17 cellular contexts compared by ENCODE assay signal in genomic region chr4:9735515-9735914, GRCh38. TPM values are rescaled to one million over a fixed set of nuclear protein-coding genes. Genes with fewer than 3 reads are reported as not detected.
A peak's percentile ranks its signal among the peaks of the same experiment; 100 is the strongest.
DNase-seq lines count a peak whose midpoint lies in the region; ATAC-seq and TF ChIP-seq lines count a peak whose summit lies in the region.
"Had no signal": no experiment of that assay in that cellular context is flagged by ENCODE, and none has a peak within 500 bp of the region (broad histone marks: within the 10 kb centered on the region; RNA-seq: fewer than 3 reads in every experiment).

No MANE protein-coding gene starts in this region.

- no peaks in the 10 kb centered on the region for H3K9me3 ChIP-seq in HCT116 (ENCODE audit: control insufficient read depth in 1 of 2, insufficient read depth in 1 of 2, low read depth in 1 of 2, low read length in 2 of 2)
- H3K9me3 ChIP-seq: Caco-2 had no signal

- H3K27me3 Mint-ChIP-seq in GM23338 (ENCODE audit: insufficient read depth, low read depth, poor library complexity), result peaks cover 3% of the 10 kb centered on the region
- H3K27me3 Mint-ChIP-seq in activated CD8-positive, alpha-beta memory T cell treated with anti-CD3 and anti-CD28 coated beads, Interleukin-2, amount 10 ng/mL, durations not matched to agents 7 days and 5 days, result peaks cover 7% of the 10 kb centered on the region
- H3K27me3 Mint-ChIP-seq in effector memory CD8-positive, alpha-beta T cell, result peaks cover 28 to 29% of the 10 kb centered on the region in 2 donors

- no peak for TF ChIP-seq RAD21 in HCT116 (IDR thresholded peaks at IDR 0.05; ENCODE audit: low read depth)

- POLR2A ChIA-PET in HCT116 (lab: Charles Lee), result no interaction called here

- no peaks in the 10 kb centered on the region for H3K36me3 ChIP-seq in GM23338 (ENCODE audit: insufficient read depth)
- H3K36me3 ChIP-seq in HCT116 (ENCODE audit: control insufficient read depth in 1 of 2, insufficient read depth in 2 of 2, low read length in 2 of 2), result no peaks in the 10 kb centered on the region

- intact Hi-C loops in HCT116 (cut with micrococcal nuclease), result no loop called here

- no peak overlapping the region for H3K27ac Mint-ChIP-seq in GM23338
- H3K27ac Mint-ChIP-seq in activated CD8-positive, alpha-beta memory T cell treated with anti-CD3 and anti-CD28 coated beads, Interleukin-2, amount 10 ng/mL, durations not matched to agents 7 days and 5 days, result no peak overlapping the region
- no peak overlapping the region for H3K27ac Mint-ChIP-seq in effector memory CD8-positive, alpha-beta T cell
- H3K27ac Mint-ChIP-seq: CD14-positive monocyte; CD8-positive, alpha-beta T cell had no signal

- H3K27ac ChIP-seq in GM23338 (ENCODE audit: low read depth) (no peak overlapping the region), HCT116 (ENCODE audit: low read depth, low read length) (no peak overlapping the region)
- H3K27ac ChIP-seq: HL-60 had no signal

- H3K4me3 ChIP-seq in GM23338, result no peak overlapping the region
- H3K4me3 ChIP-seq in HCT116 (replicated peaks in 1 of 2; ENCODE audit: low read depth in 1 of 2, low read length in 2 of 2), result no peak overlapping the region
- H3K4me3 ChIP-seq: K562 had no signal

- no peaks in the 10 kb centered on the region; the same call in 1 of the 3 replicates for H3K36me3 Mint-ChIP-seq in GM23338 (ENCODE audit: low read depth)
- H3K36me3 Mint-ChIP-seq in activated CD8-positive, alpha-beta memory T cell treated with anti-CD3 and anti-CD28 coated beads, Interleukin-2, amount 10 ng/mL, durations not matched to agents 7 days and 5 days, result no peaks in the 10 kb centered on the region
- H3K36me3 Mint-ChIP-seq in effector memory CD8-positive, alpha-beta T cell (ENCODE audit: insufficient read depth), result no peaks in the 10 kb centered on the region
- H3K36me3 Mint-ChIP-seq: CD14-positive monocyte; CD8-positive, alpha-beta T cell had no signal

- peak; percentile 69 for DNase-seq in GM23338 (ENCODE audit: low spot score)
- DNase-seq in HCT116 (ENCODE audit: low read depth, low spot score), result no peak
- peak; percentile 25 for DNase-seq in iPS DF 19.7 (ENCODE audit: low read depth, low spot score)
- DNase-seq in mesenteric fat pad (ENCODE audit: low spot score), result peak; percentile 28
- DNase-seq in NCI-H1105 (lab: John Stamatoyannopoulos, UW), result no peak
- no peak for DNase-seq in activated CD8-positive, alpha-beta memory T cell treated with anti-CD3 and anti-CD28 coated beads, Interleukin-2, amount 10 ng/mL, durations not matched to agents 7 days and 5 days
- DNase-seq in effector memory CD8-positive, alpha-beta T cell, result no peak
- DNase-seq: Caco-2; CD8-positive, alpha-beta T cell; DND-41; GOT3; HCEC 1CT had no signal

- H3F3A ChIP-seq in GM23338 (replicated peaks; ENCODE audit: low read depth), result no peaks in the 10 kb centered on the region

- H3K4me1 ChIP-seq in GM23338 (ENCODE audit: insufficient read depth), result no peaks in the 10 kb centered on the region
- no peaks in the 10 kb centered on the region for H3K4me1 ChIP-seq in HCT116 (ENCODE audit: control insufficient read depth in 1 of 2, insufficient read depth in 2 of 2, low read length in 2 of 2)

- no peak overlapping the region for H2AFZ ChIP-seq in GM23338
- no peak overlapping the region for H2AFZ ChIP-seq in HCT116 (ENCODE audit: low read depth, low read length, poor library complexity, severe bottlenecking)

- no TSS peak for BruUV-seq in HCT116 (replicated peaks; lab: Mats Ljungman, UMichigan)

- H3K79me2 ChIP-seq in GM23338 (replicated peaks; ENCODE audit: insufficient read depth) (no peaks in the 10 kb centered on the region), HCT116 (ENCODE audit: insufficient read depth, low read length) (no peaks in the 10 kb centered on the region)

- peaks cover 10% of the 10 kb centered on the region; the same call in 2 of the 3 replicates for H3K4me1 Mint-ChIP-seq in GM23338
- no peaks in the 10 kb centered on the region for H3K4me1 Mint-ChIP-seq in activated CD8-positive, alpha-beta memory T cell treated with anti-CD3 and anti-CD28 coated beads, Interleukin-2, amount 10 ng/mL, durations not matched to agents 7 days and 5 days
- H3K4me1 Mint-ChIP-seq in effector memory CD8-positive, alpha-beta T cell (ENCODE audit: low read depth in 2 of 2), result peaks cover 0 to 3% of the 10 kb centered on the region in 2 donors

- no peak overlapping the region for H3K4me3 Mint-ChIP-seq in GM23338
- no peak overlapping the region for H3K4me3 Mint-ChIP-seq in activated CD8-positive, alpha-beta memory T cell treated with anti-CD3 and anti-CD28 coated beads, Interleukin-2, amount 10 ng/mL, durations not matched to agents 7 days and 5 days
- no peak overlapping the region for H3K4me3 Mint-ChIP-seq in effector memory CD8-positive, alpha-beta T cell
- H3K4me3 Mint-ChIP-seq: CD14-positive monocyte; CD8-positive, alpha-beta T cell had no signal

- H3K9me2 ChIP-seq in GM23338 (ENCODE audit: insufficient read depth) (no peaks in the 10 kb centered on the region), HCT116 (ENCODE audit: insufficient read depth) (no peaks in the 10 kb centered on the region)

- TF ChIP-seq CTCF in GM23338 (conservative IDR thresholded peaks at IDR 0.05; ENCODE audit: low read depth in 2 of 2) (no peak; a peak in 1 of 4 replicates), HCT116 (IDR thresholded peaks at IDR 0.05 in 2 of 3, conservative IDR thresholded peaks at IDR 0.05 in 1 of 3; ENCODE audit: borderline replicate concordance in 1 of 3, insufficient read depth in 1 of 3, low read depth in 2 of 3, low read length in 2 of 3) (no peak)

- no peak for TF ChIP-seq POLR2A in HCT116 (IDR thresholded peaks at IDR 0.05; ENCODE audit: borderline replicate concordance, extremely low read depth, insufficient read depth, insufficient read length)

- H4K20me1 ChIP-seq in GM23338 (replicated peaks; ENCODE audit: insufficient read depth) (no peaks in the 10 kb centered on the region), HCT116 (ENCODE audit: insufficient read depth) (no peaks in the 10 kb centered on the region)

- RAD21 ChIA-PET in HCT116 (lab: Charles Lee; ENCODE audit: low non-redundant PET in 1 of 2, low total read pairs in 2 of 2, uncharacterized antibody in 2 of 2, unreplicated experiment in 2 of 2), result no interaction called here

- no peak overlapping the region for H3K9ac ChIP-seq in HCT116 (ENCODE audit: low read length)

- CTCF ChIA-PET in HCT116 (lab: Charles Lee), result no interaction called here
- CTCF ChIA-PET in activated CD8-positive, alpha-beta memory T cell treated with anti-CD3 and anti-CD28 coated beads, Interleukin-2, amount 10 ng/mL, durations not matched to agents 7 days and 5 days (lab: Charles Lee), result no interaction called here

- no peaks in the 10 kb centered on the region for H3K9me3 Mint-ChIP-seq in GM23338
- H3K9me3 Mint-ChIP-seq in activated CD8-positive, alpha-beta memory T cell treated with anti-CD3 and anti-CD28 coated beads, Interleukin-2, amount 10 ng/mL, durations not matched to agents 7 days and 5 days (ENCODE audit: low read depth), result no peaks in the 10 kb centered on the region
- H3K9me3 Mint-ChIP-seq in effector memory CD8-positive, alpha-beta T cell, result no peaks in the 10 kb centered on the region
- H3K9me3 Mint-ChIP-seq: CD14-positive monocyte; CD8-positive, alpha-beta T cell had no signal

- H3K27me3 ChIP-seq in GM23338 (ENCODE audit: insufficient read depth) (no peaks in the 10 kb centered on the region), HCT116 (ENCODE audit: insufficient read depth, low read length) (no peaks in the 10 kb centered on the region)

- H3K4me2 ChIP-seq in GM23338 (no peak overlapping the region), HCT116 (ENCODE audit: low read length) (no peak overlapping the region)

- peak; percentile 92 for ATAC-seq in GM23338
- ATAC-seq in HCT116, result peak; percentile 38
- ATAC-seq in activated CD8-positive, alpha-beta memory T cell treated with anti-CD3 and anti-CD28 coated beads, Interleukin-2, amount 10 ng/mL, durations not matched to agents 7 days and 5 days, result no peak
- ATAC-seq in effector memory CD8-positive, alpha-beta T cell (replicated peaks), result no peak
- ATAC-seq: CD8-positive, alpha-beta T cell; K562 had no signal

TF ChIP-seq in GM23338, 12 proteins besides CTCF, POLR2A, EP300 and RAD21 (continues in another document):
- TF ChIP-seq ETS1 (IDR thresholded peaks at IDR 0.05) (no peak), EZH2 (IDR thresholded peaks at IDR 0.05; ENCODE audit: low read depth, unreplicated experiment) (no peak), ZNF114 (CRISPR knock-in tag; IDR thresholded peaks at IDR 0.05) (no peak), EZH2phosphoT487 (IDR thresholded peaks at IDR 0.05; ENCODE audit: unreplicated experiment) (no peak), NANOG (IDR thresholded peaks at IDR 0.05; ENCODE audit: borderline replicate concordance) (no peak)

TF ChIP-seq in HCT116, 20 proteins besides CTCF, POLR2A, EP300 and RAD21 (continues in another document):
- TF ChIP-seq REST (IDR thresholded peaks at IDR 0.05; ENCODE audit: low read depth), result no peak
- no peak for TF ChIP-seq SP1 (IDR thresholded peaks at IDR 0.05; ENCODE audit: low read depth)

RNA-seq across cellular contexts. Expression of gene DRD5, which starts 45.9 kb away (rescaled TPM):
- total RNA-seq in GM23338 (2014; rRNA removed; shearing (Covaris generic)), result 0.24 and 0.43 TPM in 2 replicates
- 0.08 and 0.16 TPM in 2 replicates for polyA plus RNA-seq in GM23338 (2016; fragmentation: Nextera tagmentation; extraction: Ambion mirVana)
- total RNA-seq in HCT116 (2021; ENCODE audit: unreplicated experiment), result not detected
- polyA plus RNA-seq in HCT116 (2012), result 0.03 TPM in 1 of 2 replicates, not detected in the other
- not detected for total RNA-seq in mesenteric fat pad
- not detected for total RNA-seq in activated CD8-positive, alpha-beta memory T cell treated with anti-CD3 and anti-CD28 coated beads, Interleukin-2, amount 10 ng/mL, durations not matched to agents 7 days and 5 days
- total RNA-seq: A673; Caco-2; CD8-positive, alpha-beta T cell; K562 had no signal
- polyA plus RNA-seq: BJ, CD14-positive monocyte, K562 had no signal

Comparison
In these comparisons a context has a peak if more than half of its experiments do, and no peak if none do; other contexts are left out.
1. ATAC-seq: peak in GM23338 (single experiment) and HCT116 (single experiment); none in activated CD8-positive, alpha-beta memory T cell treated with anti-CD3 and anti-CD28 coated beads, Interleukin-2, amount 10 ng/mL, durations not matched to agents 7 days and 5 days (single experiment) and effector memory CD8-positive, alpha-beta T cell (single experiment).
2. DNase-seq: peak in GM23338 (single experiment), iPS DF 19.7 (single experiment) and mesenteric fat pad (single experiment); none in HCT116 (single experiment), NCI-H1105 (single experiment), activated CD8-positive, alpha-beta memory T cell treated with anti-CD3 and anti-CD28 coated beads, Interleukin-2, amount 10 ng/mL, durations not matched to agents 7 days and 5 days (single experiment) and effector memory CD8-positive, alpha-beta T cell (0 of 3).